ENCODE assay signal across 32 cellular contexts in the genomic region with DNA sequence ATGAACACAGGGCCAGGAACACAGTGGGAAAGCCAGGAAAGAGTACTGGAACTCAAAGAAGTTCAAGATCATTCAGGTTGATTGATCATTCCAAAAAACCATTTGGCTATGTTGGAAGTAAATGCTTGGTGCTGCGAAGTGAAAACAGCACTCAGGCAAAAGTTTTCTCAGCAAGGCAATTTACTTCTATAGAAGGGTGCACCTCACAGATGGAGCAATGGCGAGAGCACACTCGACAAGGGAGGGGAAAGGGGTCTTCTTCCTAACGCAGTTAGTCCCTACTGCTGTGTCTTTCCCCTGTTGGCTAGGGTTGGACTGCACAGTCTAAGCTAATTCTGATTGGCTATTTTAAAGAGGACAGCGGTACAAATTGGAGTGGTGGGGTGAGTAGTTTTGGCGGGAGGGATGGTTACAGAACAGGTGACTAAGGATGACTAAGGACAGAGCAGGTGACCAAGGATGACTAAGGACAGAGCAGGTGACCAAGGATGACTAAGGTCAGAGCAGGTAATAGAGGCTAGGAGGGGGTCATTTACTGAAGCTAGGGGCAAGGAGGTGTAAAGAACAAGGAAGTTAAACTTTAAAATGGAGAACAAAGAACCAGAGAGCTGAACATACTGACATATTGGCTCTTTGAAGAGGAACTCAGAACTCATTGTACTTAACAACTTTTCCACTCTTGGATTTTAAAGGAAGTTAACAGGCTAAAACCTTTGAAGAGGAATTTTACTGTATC.
"Had no signal": no experiment of that assay in that cellular context is flagged by ENCODE, and none has a peak within 500 bp of the region (broad histone marks: within the 10 kb centered on the region; RNA-seq: fewer than 3 reads in every experiment).

No MANE protein-coding gene starts in this region.

- H3K4me3 Mint-ChIP-seq: activated B cell treated with CpG ODN at 0.5 μM for 24 hours; activated CD4-positive, alpha-beta T cell treated with anti-CD3 and anti-CD28 coated beads, Interleukin-2, amount 10 ng/mL, durations not matched to agents 24 days and 14 days; activated CD8-positive, alpha-beta memory T cell treated with anti-CD3 and anti-CD28 coated beads, Interleukin-2, amount 10 ng/mL, durations not matched to agents 7 days and 5 days; activated naive CD8-positive, alpha-beta T cell treated with anti-CD3 and anti-CD28 coated beads for 36 hours; activated T-cell treated with anti-CD3 and anti-CD28 coated beads, Interleukin-2, amount 50 U/mL, for 24 hours; activated T-helper 1 cell treated with anti-CD3 and anti-CD28 coated beads, Interleukin-12 subunit alpha, Interleukin-12 subunit beta, Interleukin-2, Interleukin-4 antibody, amounts not matched to agents 30 ng/mL and 10 ng/mL and 1 ng/mL, durations not matched to agents 14 hours and 24 hours and 36 hours; T-helper 17 cell had no signal

- H3K4me2 ChIP-seq: SK-N-SH had no signal

- H3K27me3 ChIP-seq: brain microvascular endothelial cell, cardiac muscle cell, SJCRH30 had no signal

- H3K27ac ChIP-seq: brain microvascular endothelial cell, SJCRH30 had no signal

- ATAC-seq: activated CD8-positive, alpha-beta memory T cell treated with anti-CD3 and anti-CD28 coated beads, Interleukin-2, amount 10 ng/mL, durations not matched to agents 7 days and 5 days; Panc1; Right ventricle myocardium inferior; T-helper 17 cell had no signal

- H3K4me3 ChIP-seq: cardiac muscle cell, SJCRH30 had no signal

- H3K9ac ChIP-seq: SK-N-SH had no signal

- DNase-seq: activated B cell treated with CpG ODN at 0.5 μM for 24 hours; activated CD4-positive, alpha-beta T cell treated with anti-CD3 and anti-CD28 coated beads for 1 hour; activated CD4-positive, alpha-beta T cell treated with anti-CD3 and anti-CD28 coated beads, Interleukin-2, amount 10 ng/mL, durations not matched to agents 24 days and 14 days; activated CD4-positive, alpha-beta T cell treated with anti-CD3 and anti-CD28 coated beads, Interleukin-2, amount 50 U/mL, for 48 hours; activated CD8-positive, alpha-beta memory T cell treated with anti-CD3 and anti-CD28 coated beads, Interleukin-2, amount 10 ng/mL, durations not matched to agents 7 days and 5 days; activated effector memory CD4-positive, alpha-beta T cell treated with anti-CD3 and anti-CD28 coated beads, Interleukin-2, amount 50 U/mL, for 16 hours; activated naive CD4-positive, alpha-beta T cell treated with Interleukin-2 at 50 U/mL for 16 hours; activated naive CD8-positive, alpha-beta T cell treated with anti-CD3 and anti-CD28 coated beads for 36 hours; activated T-cell treated with anti-CD3 and anti-CD28 coated beads, Interleukin-2, amount 50 U/mL, for 24 hours; brain microvascular endothelial cell; Kasumi-1; NCI-H1092; NCI-H1417; NCI-H1694; NCI-H2029; NCI-H2107; NCI-H2171 treated with DMSO at 0.1 percent for 48 hours; NCI-H345; NCI-H510A; NCI-H526 treated with DMSO at 0.1 percent for 48 hours; NCI-H82; NK-92 treated with Interleukin-12 subunit alpha and Interleukin-12 subunit beta, amount 100 ng/mL, for 24 hours; OCI-M1; RPMI8226; SJCRH30; SK-N-SH; T-helper 17 cell; T-helper 9 cell had no signal

- H3K9me3 ChIP-seq: SJCRH30, SK-N-SH had no signal

- H3K36me3 ChIP-seq: brain microvascular endothelial cell, cardiac muscle cell, SJCRH30 had no signal

- H3K4me1 Mint-ChIP-seq: activated B cell treated with CpG ODN at 0.5 μM for 24 hours, T-helper 17 cell had no signal

- H3K9me2 ChIP-seq: SK-N-SH had no signal

- H3K4me1 ChIP-seq: SJCRH30 had no signal

- H3K27ac Mint-ChIP-seq: activated B cell treated with CpG ODN at 0.5 μM for 24 hours; activated CD4-positive, alpha-beta T cell treated with anti-CD3 and anti-CD28 coated beads, Interleukin-2, amount 10 ng/mL, durations not matched to agents 24 days and 14 days; activated CD8-positive, alpha-beta memory T cell treated with anti-CD3 and anti-CD28 coated beads, Interleukin-2, amount 10 ng/mL, durations not matched to agents 7 days and 5 days; activated naive CD8-positive, alpha-beta T cell treated with anti-CD3 and anti-CD28 coated beads for 36 hours; activated T-cell treated with anti-CD3 and anti-CD28 coated beads, Interleukin-2, amount 50 U/mL, for 24 hours; activated T-helper 1 cell treated with anti-CD3 and anti-CD28 coated beads, Interleukin-12 subunit alpha, Interleukin-12 subunit beta, Interleukin-2, Interleukin-4 antibody, amounts not matched to agents 30 ng/mL and 10 ng/mL and 1 ng/mL, durations not matched to agents 14 hours and 24 hours and 36 hours; T-helper 17 cell had no signal

- H3K27me3 Mint-ChIP-seq: activated naive CD8-positive, alpha-beta T cell treated with anti-CD3 and anti-CD28 coated beads for 36 hours had no signal
